ENCODE assay signal across 34 cellular contexts in genomic region chr15:48406240-48406891, GRCh38.
DNase-seq lines count a peak whose midpoint lies in the region; ATAC-seq, FAIRE-seq and TF ChIP-seq lines count a peak whose summit lies in the region.
"Had no signal": no experiment of that assay in that cellular context is flagged by ENCODE, and none has a peak within 500 bp of the region (broad histone marks: within the 10 kb centered on the region; RNA-seq: fewer than 3 reads in every experiment).

No MANE protein-coding gene starts in this region.

- FAIRE-seq in K562 (lab: Jason Lieb, UNC) = no peak
- FAIRE-seq: A549, HTR-8/SVneo, TTC549 had no signal

- WGBS in GM23248 (ENCODE audit: low coverage in 1 of 2, low lambda C conversion rate in 2 of 2, missing lambda C conversion rate in 2 of 2), 2 experiments = 86 to 88% methylated on average over 8 of the region's 8 CpGs
- WGBS in K562 (ENCODE audit: insufficient coverage, low coverage, missing lambda C conversion rate) = 14% methylated on average over 8 of the region's 8 CpGs

- intact Hi-C loops in K562 (cut with micrococcal nuclease) = no loop called here
- intact Hi-C loops in gastrocnemius medialis (cut with DNase I; ENCODE audit: low total_unique reads) = no loop called here
- intact Hi-C loops in activated naive CD4-positive, alpha-beta T cell treated with anti-CD3 and anti-CD28 coated beads for 36 hours (cut with micrococcal nuclease) = no loop called here

- TF ChIP-seq POLR2A in K562 (conservative IDR thresholded peaks at IDR 0.05) (no peak), gastrocnemius medialis (IDR thresholded peaks at IDR 0.05) (no peak)

- no peak overlapping the region for H3K4me3 ChIP-seq in GM23248
- H3K4me3 ChIP-seq in K562 = no peak overlapping the region
- no peak overlapping the region for H3K4me3 ChIP-seq in gastrocnemius medialis
- H3K4me3 ChIP-seq: A549, esophagus squamous epithelium, mucosa of descending colon, PC-9, prostate gland had no signal

- H3K4me3 Mint-ChIP-seq in nephron = no peak overlapping the region
- H3K4me3 Mint-ChIP-seq in activated naive CD4-positive, alpha-beta T cell treated with anti-CD3 and anti-CD28 coated beads for 36 hours = no peak overlapping the region
- H3K4me3 Mint-ChIP-seq: activated naive CD8-positive, alpha-beta T cell treated with anti-CD3 and anti-CD28 coated beads, Interleukin-2, amount 50 U/mL, for 24 hours; activated T-cell treated with anti-CD3 and anti-CD28 coated beads, Interleukin-2, amount 50 U/mL, for 4 hours; natural killer cell treated with Interleukin-12 subunit alpha and Interleukin-12 subunit beta and Interleukin-15 and Interleukin-18, amount 100 ng/mL, for 72 hours; stimulated activated naive B cell treated with anti-CD40 and anti-IgM and Interleukin-4, amounts not matched to agents 10 μg/mL and 1 μg/mL and 100 μg/mL, for 72 hours; T-helper 17 cell had no signal

- POLR2A ChIA-PET in K562 (lab: Yijun Ruan, JAX) = interaction anchor here (1.2 to 1.5 kb wide), 2 partner anchors 8 to 14 kb away, joined by 3 read pairs; no protein-coding TSS in a partner anchor

- CTCF ChIA-PET in K562 (lab: Yijun Ruan, JAX; ENCODE audit: low intra/inter-chr PET ratio) = no interaction called here
- CTCF ChIA-PET in activated naive CD4-positive, alpha-beta T cell treated with anti-CD3 and anti-CD28 coated beads for 36 hours (lab: Charles Lee) = interaction anchor here (0.7 kb wide), 1 partner anchor 159 kb away, joined by 3 read pairs; no protein-coding TSS in a partner anchor

- H4K20me1 ChIP-seq in GM23248 (ENCODE audit: insufficient read depth) (no peaks in the 10 kb centered on the region), K562 (replicated peaks; ENCODE audit: control insufficient read depth, insufficient read depth, low read length) (no peaks in the 10 kb centered on the region)

- H3K27me3 Mint-ChIP-seq in nephron (ENCODE audit: low read depth) = peaks cover 3% of the 10 kb centered on the region
- H3K27me3 Mint-ChIP-seq in activated naive CD4-positive, alpha-beta T cell treated with anti-CD3 and anti-CD28 coated beads for 36 hours (ENCODE audit: low read depth) = no peaks in the 10 kb centered on the region
- H3K27me3 Mint-ChIP-seq: activated naive CD8-positive, alpha-beta T cell treated with anti-CD3 and anti-CD28 coated beads, Interleukin-2, amount 50 U/mL, for 24 hours; natural killer cell treated with Interleukin-12 subunit alpha and Interleukin-12 subunit beta and Interleukin-15 and Interleukin-18, amount 100 ng/mL, for 72 hours; stimulated activated naive B cell treated with anti-CD40 and anti-IgM and Interleukin-4, amounts not matched to agents 10 μg/mL and 1 μg/mL and 100 μg/mL, for 72 hours; T-helper 17 cell had no signal

- peaks cover 36% of the 10 kb centered on the region for H3K4me1 Mint-ChIP-seq in nephron
- H3K4me1 Mint-ChIP-seq in activated naive CD4-positive, alpha-beta T cell treated with anti-CD3 and anti-CD28 coated beads for 36 hours (ENCODE audit: low read depth) = peaks cover 2% of the 10 kb centered on the region
- H3K4me1 Mint-ChIP-seq: activated naive CD8-positive, alpha-beta T cell treated with anti-CD3 and anti-CD28 coated beads, Interleukin-2, amount 50 U/mL, for 24 hours; stimulated activated naive B cell treated with anti-CD40 and anti-IgM and Interleukin-4, amounts not matched to agents 10 μg/mL and 1 μg/mL and 100 μg/mL, for 72 hours had no signal

- H3K79me2 ChIP-seq in GM23248 (ENCODE audit: insufficient read depth) (0 out of 2 replicates have a peak, but pooled peaks cover 10% of the 10 kb centered on the region), K562 (ENCODE audit: control insufficient read depth, insufficient read depth, low read length) (no peaks in the 10 kb centered on the region)

- no peak overlapping the region for H3K9ac ChIP-seq in GM23248
- no peak overlapping the region; a peak in 1 of 4 replicates for H3K9ac ChIP-seq in K562 (ENCODE audit: insufficient read depth in 1 of 2, low read depth in 2 of 2, low read length in 2 of 2)

- H3K9me1 ChIP-seq in K562 (ENCODE audit: control insufficient read depth, insufficient read depth, low read length) = no peaks in the 10 kb centered on the region

- no peak for TF ChIP-seq EP300 in K562 (IDR thresholded peaks at IDR 0.05; ENCODE audit: low read length)

- H3F3A ChIP-seq in GM23248 (ENCODE audit: insufficient read depth) = peaks cover 93% of the 10 kb centered on the region

- TF ChIP-seq CTCF in K562 (IDR thresholded peaks at IDR 0.05 in 2 of 3, conservative IDR thresholded peaks at IDR 0.05 in 1 of 3; ENCODE audit: insufficient read depth in 2 of 3, low read depth in 1 of 3, low read length in 3 of 3) (no peak), nephron (IDR thresholded peaks at IDR 0.05; ENCODE audit: unreplicated experiment in 3 of 3) (no peak), gastrocnemius medialis (IDR thresholded peaks at IDR 0.05 in 4 of 5, conservative IDR thresholded peaks at IDR 0.05 in 1 of 5) (no peak)

- H3K36me3 ChIP-seq in GM23248 (ENCODE audit: low read depth) (peaks cover 56% of the 10 kb centered on the region), K562 (ENCODE audit: control insufficient read depth, insufficient read depth, low read length) (no peaks in the 10 kb centered on the region), gastrocnemius medialis (no peaks in the 10 kb centered on the region)
- H3K36me3 ChIP-seq: esophagus squamous epithelium, prostate gland had no signal

- H3K4me2 ChIP-seq in GM23248 (ENCODE audit: unreplicated experiment) (no peak overlapping the region), K562 (ENCODE audit: insufficient read depth, low read length) (no peak overlapping the region)
- H3K4me2 ChIP-seq: A549, PC-9 had no signal

- H3K4me1 ChIP-seq in GM23248 (ENCODE audit: insufficient read depth) (peaks cover 36% of the 10 kb centered on the region), K562 (replicated peaks in 1 of 2; ENCODE audit: control insufficient read depth in 2 of 2, insufficient read depth in 2 of 2, low read length in 2 of 2) (no peaks in the 10 kb centered on the region; a peak in 1 of 5 replicates), gastrocnemius medialis (no peaks in the 10 kb centered on the region)
- H3K4me1 ChIP-seq: A549, prostate gland had no signal

- H3K27me3 ChIP-seq in GM23248 (replicated peaks; ENCODE audit: insufficient read depth) (no peaks in the 10 kb centered on the region), K562 (ENCODE audit: control insufficient read depth in 2 of 2, insufficient read depth in 2 of 2, low read length in 2 of 2) (peaks cover 6% of the 10 kb centered on the region in 2 experiments; a peak in 2 of 5 replicates), gastrocnemius medialis (no peaks in the 10 kb centered on the region)
- H3K27me3 ChIP-seq: esophagus squamous epithelium, foreskin keratinocyte had no signal

- no peaks in the 10 kb centered on the region for H3K9me2 ChIP-seq in GM23248 (ENCODE audit: insufficient read depth)

- peaks cover 18% of the 10 kb centered on the region for H3K36me3 Mint-ChIP-seq in nephron (ENCODE audit: low read depth)
- H3K36me3 Mint-ChIP-seq in activated naive CD4-positive, alpha-beta T cell treated with anti-CD3 and anti-CD28 coated beads for 36 hours (ENCODE audit: low read depth) = no peaks in the 10 kb centered on the region
- H3K36me3 Mint-ChIP-seq: natural killer cell treated with Interleukin-12 subunit alpha and Interleukin-12 subunit beta and Interleukin-15 and Interleukin-18, amount 100 ng/mL, for 72 hours; stimulated activated naive B cell treated with anti-CD40 and anti-IgM and Interleukin-4, amounts not matched to agents 10 μg/mL and 1 μg/mL and 100 μg/mL, for 72 hours had no signal

- in situ Hi-C loops in GM23248 (cut with MboI) (no loop called here), K562 (cut with MboI) (no loop called here), gastrocnemius medialis (cut with MboI; ENCODE audit: low sequenced_read_pairs in 4 of 4) (no loop called here)

- BruUV-seq in K562 (replicated peaks; lab: Mats Ljungman, UMichigan) = no TSS peak

- no peak; the same call in 2 of the 3 replicates for ATAC-seq in K562
- peak; percentile 22 to 27 for ATAC-seq in gastrocnemius medialis
- no peak for ATAC-seq in HG03439 (IDR thresholded peaks at IDR 0.05; ENCODE audit: unreplicated experiment)
- ATAC-seq: A549; activated naive CD8-positive, alpha-beta T cell treated with anti-CD3 and anti-CD28 coated beads, Interleukin-2, amount 50 U/mL, for 24 hours; activated T-cell treated with anti-CD3 and anti-CD28 coated beads, Interleukin-2, amount 50 U/mL, for 4 hours; foreskin keratinocyte; mucosa of descending colon; natural killer cell treated with Interleukin-12 subunit alpha and Interleukin-12 subunit beta and Interleukin-15 and Interleukin-18, amount 100 ng/mL, for 72 hours; stimulated activated naive B cell treated with anti-CD40 and anti-IgM and Interleukin-4, amounts not matched to agents 10 μg/mL and 1 μg/mL and 100 μg/mL, for 72 hours; T-helper 17 cell had no signal

- H3K27ac ChIP-seq in GM23248 (0 out of 2 replicates have a peak overlapping the region, but pooled peaks have one; percentile 96), K562 (ENCODE audit: extremely low read depth, low read depth, low read length) (no peak overlapping the region), gastrocnemius medialis (peak overlapping the region; percentile 40 to 55 (median 46))
- H3K27ac ChIP-seq: A549, foreskin keratinocyte, PC-9, prostate gland had no signal

- no peak overlapping the region for H2AFZ ChIP-seq in GM23248
- no peak overlapping the region for H2AFZ ChIP-seq in K562 (ENCODE audit: low read depth, low read length)
- H2AFZ ChIP-seq: PC-9 had no signal

- no peaks in the 10 kb centered on the region for H3K9me3 ChIP-seq in GM23248 (ENCODE audit: low read depth)
- H3K9me3 ChIP-seq in K562 (replicated peaks; ENCODE audit: control insufficient read depth, insufficient read depth, low read depth, low read length) = no peaks in the 10 kb centered on the region
- H3K9me3 ChIP-seq in gastrocnemius medialis = no peaks in the 10 kb centered on the region
- H3K9me3 ChIP-seq: A549, esophagus squamous epithelium, mucosa of descending colon, prostate gland had no signal

- H3K27ac Mint-ChIP-seq in nephron = peak overlapping the region; percentile 83 to 90 (median 85)
- no peak overlapping the region for H3K27ac Mint-ChIP-seq in activated naive CD4-positive, alpha-beta T cell treated with anti-CD3 and anti-CD28 coated beads for 36 hours
- H3K27ac Mint-ChIP-seq: activated naive CD8-positive, alpha-beta T cell treated with anti-CD3 and anti-CD28 coated beads, Interleukin-2, amount 50 U/mL, for 24 hours; natural killer cell treated with Interleukin-12 subunit alpha and Interleukin-12 subunit beta and Interleukin-15 and Interleukin-18, amount 100 ng/mL, for 72 hours; stimulated activated naive B cell treated with anti-CD40 and anti-IgM and Interleukin-4, amounts not matched to agents 10 μg/mL and 1 μg/mL and 100 μg/mL, for 72 hours; T-helper 17 cell had no signal

- no peak for TF ChIP-seq RAD21 in K562 (CRISPR knock-in tag; conservative IDR thresholded peaks at IDR 0.05 in 1 of 2, IDR thresholded peaks at IDR 0.05 in 1 of 2)

- DNase-seq in GM23248 = no peak
- DNase-seq in K562 (ENCODE audit: extremely low read depth in 1 of 4, low spot score in 3 of 4) = no peak
- no peak for DNase-seq in gastrocnemius medialis
- DNase-seq in activated naive CD4-positive, alpha-beta T cell treated with anti-CD3 and anti-CD28 coated beads for 36 hours = no peak
- DNase-seq in activated gamma-delta T cell treated with Interleukin-2 at 50 U/mL for 16 hours = no peak
- no peak for DNase-seq in central memory CD4-positive, alpha-beta T cell
- DNase-seq: activated CD4-positive, alpha-beta T cell treated with anti-CD3 and anti-CD28 coated beads, Interleukin-2, amount 50 U/mL, for 1 hour; activated CD4-positive, CD25-positive, alpha-beta regulatory T cell; activated naive CD8-positive, alpha-beta T cell treated with anti-CD3 and anti-CD28 coated beads, Interleukin-2, amount 50 U/mL, for 24 hours; activated T-cell treated with anti-CD3 and anti-CD28 coated beads, Interleukin-2, amount 50 U/mL, for 4 hours; Calu3; dermis blood vessel endothelial cell; DND-41; esophagus squamous epithelium; foreskin keratinocyte; GF-D8; GOT3; KG1; kidney glomerular epithelial cell; mucosa of descending colon; NCI-H1105 treated with DMSO at 0.1 percent for 48 hours; NCI-H2081; NCI-H345; PC-9; SHP77; stimulated activated naive B cell treated with anti-CD40 and anti-IgM and Interleukin-4, amounts not matched to agents 10 μg/mL and 1 μg/mL and 100 μg/mL, for 72 hours; T-helper 17 cell had no signal

- no peaks in the 10 kb centered on the region for H3K9me3 Mint-ChIP-seq in nephron
- H3K9me3 Mint-ChIP-seq in activated naive CD4-positive, alpha-beta T cell treated with anti-CD3 and anti-CD28 coated beads for 36 hours = no peaks in the 10 kb centered on the region
- H3K9me3 Mint-ChIP-seq: activated naive CD8-positive, alpha-beta T cell treated with anti-CD3 and anti-CD28 coated beads, Interleukin-2, amount 50 U/mL, for 24 hours; activated T-cell treated with anti-CD3 and anti-CD28 coated beads, Interleukin-2, amount 50 U/mL, for 4 hours; natural killer cell treated with Interleukin-12 subunit alpha and Interleukin-12 subunit beta and Interleukin-15 and Interleukin-18, amount 100 ng/mL, for 72 hours; stimulated activated naive B cell treated with anti-CD40 and anti-IgM and Interleukin-4, amounts not matched to agents 10 μg/mL and 1 μg/mL and 100 μg/mL, for 72 hours had no signal

Comparison
In these comparisons a context has a peak if more than half of its experiments do, and no peak if none do; other contexts are left out.
1. ATAC-seq: peak in gastrocnemius medialis (2 of 2); none in K562 (single experiment) and HG03439 (single experiment).